In the genomic region with DNA sequence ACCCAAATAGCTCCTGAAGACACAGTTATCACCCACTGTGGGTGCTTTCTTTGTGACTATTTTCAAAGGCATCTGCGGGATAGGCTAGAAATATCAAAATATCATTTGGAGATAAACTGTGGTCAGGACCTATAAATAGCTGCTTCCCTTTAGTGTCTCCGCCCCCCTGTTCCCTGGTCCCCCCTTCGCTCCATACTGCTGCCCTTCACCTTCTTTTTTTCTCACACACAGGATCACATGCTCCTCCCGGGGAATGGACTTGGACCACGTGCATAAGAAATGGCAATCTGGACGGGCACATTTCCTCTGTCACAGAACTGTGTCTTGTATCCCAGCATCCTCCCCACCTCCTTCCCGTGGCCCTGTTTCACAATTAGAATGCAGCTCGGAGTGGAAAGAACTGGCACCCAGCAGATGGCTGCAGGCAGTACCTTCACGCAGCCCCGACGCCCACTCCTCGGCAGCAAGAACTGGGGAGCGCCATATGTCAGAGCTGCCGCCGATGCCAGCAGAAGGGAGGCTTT, we compare ENCODE assay signal across 8 cellular contexts.
DNase-seq lines count a peak whose midpoint lies in the region; TF ChIP-seq lines count a peak whose summit lies in the region.

No MANE protein-coding gene starts in this region.

- no peaks in the 10 kb centered on the region for H3K36me3 ChIP-seq in tibial artery

- H3K27ac Mint-ChIP-seq in activated naive CD4-positive, alpha-beta T cell treated with anti-CD3 and anti-CD28 coated beads, Interleukin-2, amount 50 U/mL, for 24 hours: no peak overlapping the region

- peak overlapping the region; percentile 21 to 31 for H3K4me3 ChIP-seq in tibial artery

- peaks cover 1% of the 10 kb centered on the region for H3K36me3 Mint-ChIP-seq in activated naive CD4-positive, alpha-beta T cell treated with anti-CD3 and anti-CD28 coated beads, Interleukin-2, amount 50 U/mL, for 24 hours

- intact Hi-C loops in tibial artery (cut with DNase I; ENCODE audit: low total_unique reads): no loop called here

- H3K9me3 Mint-ChIP-seq in activated naive CD4-positive, alpha-beta T cell treated with anti-CD3 and anti-CD28 coated beads, Interleukin-2, amount 50 U/mL, for 24 hours: no peaks in the 10 kb centered on the region

- H3K27me3 ChIP-seq in tibial artery: no peaks in the 10 kb centered on the region

- TF ChIP-seq CTCF in tibial artery (IDR thresholded peaks at IDR 0.05): no peak

- no peaks in the 10 kb centered on the region for H3K9me3 ChIP-seq in tibial artery

- peak overlapping the region; percentile 5 for H3K4me3 Mint-ChIP-seq in activated naive CD4-positive, alpha-beta T cell treated with anti-CD3 and anti-CD28 coated beads, Interleukin-2, amount 50 U/mL, for 24 hours

- DNase-seq in activated T-cell treated with anti-CD3 and anti-CD28 coated beads for 48 hours (ENCODE audit: low read depth): peak; percentile 12
- no peak for DNase-seq in activated T-cell treated with anti-CD3 and anti-CD28 coated beads for 4 hours
- peak; percentile 62 for DNase-seq in inferior parietal cortex (ENCODE audit: extremely low spot score)
- peak; percentile 48 to 69 for DNase-seq in tibial artery
- DNase-seq in stimulated activated naive CD4-positive, alpha-beta T cell (lab: John Stamatoyannopoulos, UW): no peak
- DNase-seq in NCI-H2081 treated with DMSO at 0.1 percent for 48 hours (lab: John Stamatoyannopoulos, UW): no peak
- no peak for DNase-seq in central memory CD4-positive, alpha-beta T cell

- H3K4me1 ChIP-seq in tibial artery: peaks cover 0 to 13% (median 0%) of the 10 kb centered on the region in 4 donors

- peaks cover 3% of the 10 kb centered on the region for H3K27me3 Mint-ChIP-seq in activated naive CD4-positive, alpha-beta T cell treated with anti-CD3 and anti-CD28 coated beads, Interleukin-2, amount 50 U/mL, for 24 hours

- H3K4me1 Mint-ChIP-seq in activated naive CD4-positive, alpha-beta T cell treated with anti-CD3 and anti-CD28 coated beads, Interleukin-2, amount 50 U/mL, for 24 hours: peaks cover 5% of the 10 kb centered on the region

- H3K27ac ChIP-seq in tibial artery: peak overlapping the region in 1 of 2 donors; percentile 0

Comparison
In these comparisons a context has a peak if more than half of its experiments do, and no peak if none do; other contexts are left out.
1. DNase-seq: peak in activated T-cell treated with anti-CD3 and anti-CD28 coated beads for 48 hours (single experiment), inferior parietal cortex (single experiment) and tibial artery (2 of 2); none in activated T-cell treated with anti-CD3 and anti-CD28 coated beads for 4 hours (single experiment), stimulated activated naive CD4-positive, alpha-beta T cell (0 of 6), NCI-H2081 treated with DMSO at 0.1 percent for 48 hours (single experiment) and central memory CD4-positive, alpha-beta T cell (single experiment).